In the genomic region with DNA sequence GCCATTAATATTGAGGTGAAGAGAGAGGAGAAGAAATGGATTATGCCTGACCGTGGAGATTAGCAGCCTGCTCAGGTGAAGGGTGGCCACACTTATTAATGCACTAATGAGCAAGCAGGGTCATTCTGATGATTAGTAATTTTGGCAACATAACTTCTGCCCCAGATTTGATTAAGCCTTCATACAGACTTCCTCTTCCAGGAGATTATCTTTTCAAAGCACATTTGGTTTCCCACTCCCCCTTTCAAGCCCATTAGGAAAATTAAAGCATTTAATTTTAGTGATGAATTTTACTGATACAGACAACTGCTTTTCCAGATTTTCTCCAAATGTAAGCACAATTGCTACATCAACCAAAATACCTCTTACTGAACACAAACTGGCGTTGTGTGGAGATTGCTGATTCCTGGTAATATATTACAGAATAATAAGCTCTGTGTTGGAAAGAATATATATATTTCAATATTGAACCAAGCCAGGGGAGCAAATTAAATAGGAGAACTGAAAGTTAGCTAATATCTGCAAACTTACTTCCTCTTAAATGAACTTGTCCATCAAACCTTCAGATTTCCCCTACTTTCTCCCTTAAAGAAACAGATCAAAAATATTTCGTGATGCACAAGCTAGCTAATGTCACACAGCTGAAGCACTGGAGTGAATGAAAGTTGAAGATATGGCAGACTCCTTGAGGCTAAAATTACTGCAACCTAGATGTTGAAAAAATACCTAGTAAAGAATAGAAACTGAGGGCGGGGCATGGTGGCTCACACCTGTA, we compare ENCODE assay signal across 10 cellular contexts.
DNase-seq lines count a peak whose midpoint lies in the region; ATAC-seq and TF ChIP-seq lines count a peak whose summit lies in the region.
"Had no signal": no experiment of that assay in that cellular context is flagged by ENCODE, and none has a peak within 500 bp of the region (broad histone marks: within the 10 kb centered on the region; RNA-seq: fewer than 3 reads in every experiment).

No MANE protein-coding gene starts in this region.

- DNase-seq in activated CD8-positive, alpha-beta memory T cell treated with anti-CD3 and anti-CD28 coated beads, Interleukin-2, amount 10 ng/mL, durations not matched to agents 7 days and 5 days: no peak
- DNase-seq in activated CD8-positive, alpha-beta memory T cell treated with anti-CD3 and anti-CD28 coated beads, Interleukin-2, amount 50 U/mL, for 48 hours: no peak
- DNase-seq in effector CD4-positive, alpha-beta T cell: no peak
- DNase-seq in NCI-H187 (lab: John Stamatoyannopoulos, UW): no peak
- DNase-seq: PC-9, small intestine had no signal

- peaks cover 21% of the 10 kb centered on the region for H3K36me3 Mint-ChIP-seq in activated CD8-positive, alpha-beta memory T cell treated with anti-CD3 and anti-CD28 coated beads, Interleukin-2, amount 10 ng/mL, durations not matched to agents 7 days and 5 days
- H3K36me3 Mint-ChIP-seq in stimulated activated memory B cell treated with anti-CD40 and anti-IgM and Interleukin-4, amounts not matched to agents 10 μg/mL and 1 μg/mL and 100 μg/mL, for 72 hours: no peaks in the 10 kb centered on the region

- no peak overlapping the region for H3K9ac ChIP-seq in SU-DHL-6 (ENCODE audit: low read length)

- H3K9me3 Mint-ChIP-seq in activated CD8-positive, alpha-beta memory T cell treated with anti-CD3 and anti-CD28 coated beads, Interleukin-2, amount 10 ng/mL, durations not matched to agents 7 days and 5 days (ENCODE audit: low read depth): no peaks in the 10 kb centered on the region
- H3K9me3 Mint-ChIP-seq in stimulated activated memory B cell treated with anti-CD40 and anti-IgM and Interleukin-4, amounts not matched to agents 10 μg/mL and 1 μg/mL and 100 μg/mL, for 72 hours: peaks cover 3% of the 10 kb centered on the region

- no peaks in the 10 kb centered on the region for H3K27me3 ChIP-seq in SU-DHL-6 (ENCODE audit: low read length)

- no peaks in the 10 kb centered on the region for H3K9me2 ChIP-seq in SU-DHL-6 (replicated peaks; ENCODE audit: insufficient read depth, low read length)

- no peaks in the 10 kb centered on the region for H3K27me3 Mint-ChIP-seq in activated CD8-positive, alpha-beta memory T cell treated with anti-CD3 and anti-CD28 coated beads, Interleukin-2, amount 10 ng/mL, durations not matched to agents 7 days and 5 days
- no peaks in the 10 kb centered on the region for H3K27me3 Mint-ChIP-seq in stimulated activated memory B cell treated with anti-CD40 and anti-IgM and Interleukin-4, amounts not matched to agents 10 μg/mL and 1 μg/mL and 100 μg/mL, for 72 hours

- no peaks in the 10 kb centered on the region for H3K36me3 ChIP-seq in SU-DHL-6 (ENCODE audit: low read length)

- H3K27ac Mint-ChIP-seq in activated CD8-positive, alpha-beta memory T cell treated with anti-CD3 and anti-CD28 coated beads, Interleukin-2, amount 10 ng/mL, durations not matched to agents 7 days and 5 days: peak overlapping the region; percentile 70
- H3K27ac Mint-ChIP-seq in stimulated activated memory B cell treated with anti-CD40 and anti-IgM and Interleukin-4, amounts not matched to agents 10 μg/mL and 1 μg/mL and 100 μg/mL, for 72 hours: peak overlapping the region; percentile 92

- H4K20me1 ChIP-seq in SU-DHL-6 (ENCODE audit: low read depth, low read length): no peaks in the 10 kb centered on the region

- H3K4me3 ChIP-seq in SU-DHL-6 (ENCODE audit: insufficient read depth, low read length, poor library complexity, severe bottlenecking): no peak overlapping the region
- H3K4me3 ChIP-seq: PC-9 had no signal

- no peak for ATAC-seq in activated CD8-positive, alpha-beta memory T cell treated with anti-CD3 and anti-CD28 coated beads, Interleukin-2, amount 10 ng/mL, durations not matched to agents 7 days and 5 days
- ATAC-seq in HG03060 (IDR thresholded peaks at IDR 0.05; ENCODE audit: low read depth, unreplicated experiment): peak; percentile 44
- ATAC-seq in stimulated activated memory B cell treated with anti-CD40 and anti-IgM and Interleukin-4, amounts not matched to agents 10 μg/mL and 1 μg/mL and 100 μg/mL, for 72 hours: peak; percentile 82
- ATAC-seq in GM18519 (IDR thresholded peaks at IDR 0.05; ENCODE audit: low FRiP score, unreplicated experiment): no peak

- H3K27ac ChIP-seq in SU-DHL-6 (ENCODE audit: low read depth, low read length): peak overlapping the region; percentile 28; the same call in 1 of the 2 replicates
- H3K27ac ChIP-seq: PC-9 had no signal

- H3K79me2 ChIP-seq in SU-DHL-6 (ENCODE audit: insufficient read depth, low read length): no peaks in the 10 kb centered on the region

- H3K4me1 Mint-ChIP-seq in activated CD8-positive, alpha-beta memory T cell treated with anti-CD3 and anti-CD28 coated beads, Interleukin-2, amount 10 ng/mL, durations not matched to agents 7 days and 5 days: peaks cover 80% of the 10 kb centered on the region
- peaks cover 59% of the 10 kb centered on the region for H3K4me1 Mint-ChIP-seq in stimulated activated memory B cell treated with anti-CD40 and anti-IgM and Interleukin-4, amounts not matched to agents 10 μg/mL and 1 μg/mL and 100 μg/mL, for 72 hours

- no peak overlapping the region for H2AFZ ChIP-seq in SU-DHL-6 (ENCODE audit: low read depth, low read length, severe bottlenecking)
- H2AFZ ChIP-seq: PC-9 had no signal

- H3K4me2 ChIP-seq in SU-DHL-6 (ENCODE audit: low read depth, low read length, poor library complexity, severe bottlenecking): peak overlapping the region; percentile 2
- H3K4me2 ChIP-seq: PC-9 had no signal

- H3K4me3 Mint-ChIP-seq in activated CD8-positive, alpha-beta memory T cell treated with anti-CD3 and anti-CD28 coated beads, Interleukin-2, amount 10 ng/mL, durations not matched to agents 7 days and 5 days: no peak overlapping the region
- H3K4me3 Mint-ChIP-seq in stimulated activated memory B cell treated with anti-CD40 and anti-IgM and Interleukin-4, amounts not matched to agents 10 μg/mL and 1 μg/mL and 100 μg/mL, for 72 hours: peak overlapping the region; percentile 50

- H3F3A ChIP-seq in SU-DHL-6 (ENCODE audit: insufficient read depth): peaks cover 4% of the 10 kb centered on the region

- CTCF ChIA-PET in activated CD8-positive, alpha-beta memory T cell treated with anti-CD3 and anti-CD28 coated beads, Interleukin-2, amount 10 ng/mL, durations not matched to agents 7 days and 5 days (lab: Charles Lee): interaction anchor here (0.9 to 2.2 kb wide), 6 partner anchors 8 to 44 kb away, joined by 3 to 7 read pairs (median 4); no protein-coding TSS in a partner anchor

- no peaks in the 10 kb centered on the region for H3K9me3 ChIP-seq in SU-DHL-6 (ENCODE audit: insufficient read depth, low read length)

- TF ChIP-seq CTCF in SU-DHL-6 (IDR thresholded peaks at IDR 0.05; ENCODE audit: insufficient read depth, low read length, poor library complexity, severe bottlenecking): no peak

Comparison
In these comparisons a context has a peak if more than half of its experiments do, and no peak if none do; other contexts are left out.
1. ATAC-seq: peak in HG03060 (single experiment) and stimulated activated memory B cell treated with anti-CD40 and anti-IgM and Interleukin-4, amounts not matched to agents 10 μg/mL and 1 μg/mL and 100 μg/mL, for 72 hours (single experiment); none in activated CD8-positive, alpha-beta memory T cell treated with anti-CD3 and anti-CD28 coated beads, Interleukin-2, amount 10 ng/mL, durations not matched to agents 7 days and 5 days (single experiment) and GM18519 (single experiment).